14 cellular contexts compared by ENCODE assay signal in genomic region chr5:136656811-136657210, GRCh38.
DNase-seq lines count a peak whose midpoint lies in the region; ATAC-seq and TF ChIP-seq lines count a peak whose summit lies in the region.
"Had no signal": no experiment of that assay in that cellular context is flagged by ENCODE, and none has a peak within 500 bp of the region (broad histone marks: within the 10 kb centered on the region; RNA-seq: fewer than 3 reads in every experiment).

No MANE protein-coding gene starts in this region.

- no peaks in the 10 kb centered on the region for H4K20me1 ChIP-seq in PC-9 (ENCODE audit: insufficient read depth)

- peak; percentile 2 for DNase-seq in ELR (ENCODE audit: low read depth)
- peak; percentile 3 to 80 for DNase-seq in PC-9
- peak; percentile 13 for DNase-seq in epithelial cell of esophagus (ENCODE audit: low read depth)
- peak; percentile 5 for DNase-seq in non-pigmented ciliary epithelial cell (ENCODE audit: low read depth)
- DNase-seq in SJCRH30, result no peak
- DNase-seq in stimulated activated CD4-positive, alpha-beta T cell treated with anti-CD3 and anti-CD28 coated beads, Interleukin-1b, Interleukin-23, amount 100 ng/mL, for 48 hours, result no peak
- DNase-seq in NCI-H2081 treated with DMSO at 0.1 percent for 48 hours (lab: John Stamatoyannopoulos, UW), result no peak
- DNase-seq: BE2C; CD4-positive, alpha-beta memory T cell; NCI-H146; NCI-H2107 had no signal

- peaks cover 32% of the 10 kb centered on the region for H3K4me1 ChIP-seq in PC-9 (replicated peaks; ENCODE audit: insufficient read depth)
- H3K4me1 ChIP-seq in SJCRH30, result no peaks in the 10 kb centered on the region
- H3K4me1 ChIP-seq: BE2C, HAP-1 had no signal

- no TSS peak for BruUV-seq in PC-9 (replicated peaks; lab: Mats Ljungman, UMichigan)

- TF ChIP-seq CTCF in PC-9 (conservative IDR thresholded peaks at IDR 0.05), result no peak
- TF ChIP-seq CTCF in epithelial cell of esophagus (IDR thresholded peaks at IDR 0.05; ENCODE audit: insufficient read depth, low read depth, low read length, missing control alignments), result no peak

- H3K79me2 ChIP-seq in PC-9 (ENCODE audit: low read depth), result no peaks in the 10 kb centered on the region

- H3K9me3 ChIP-seq in PC-9 (ENCODE audit: insufficient read depth, low read depth) (no peaks in the 10 kb centered on the region; the same call in 1 of the 2 replicates), SJCRH30 (replicated peaks) (no peaks in the 10 kb centered on the region)
- H3K9me3 ChIP-seq: BE2C, HAP-1 had no signal

- H3F3A ChIP-seq in PC-9 (ENCODE audit: insufficient read depth, low read depth), result peaks cover 17% of the 10 kb centered on the region; the same call in 1 of the 2 replicates

- intact Hi-C loops in PC-9 (cut with micrococcal nuclease; ENCODE audit: unreplicated experiment), result loop anchor here (5.0 kb wide), 1 partner anchor 40 kb away; no protein-coding TSS in a partner anchor

- no peaks in the 10 kb centered on the region for H3K9me2 ChIP-seq in PC-9 (ENCODE audit: insufficient read depth)

- H3K27me3 ChIP-seq in PC-9 (ENCODE audit: insufficient read depth, low read depth), result no peaks in the 10 kb centered on the region
- no peaks in the 10 kb centered on the region; the same call in 1 of the 2 replicates for H3K27me3 ChIP-seq in SJCRH30
- H3K27me3 ChIP-seq: BE2C had no signal

- POLR2A ChIA-PET in PC-9 (lab: Charles Lee; ENCODE audit: unreplicated experiment), result no interaction called here

- no peaks in the 10 kb centered on the region for H3K36me3 ChIP-seq in PC-9 (ENCODE audit: low read depth)
- no peaks in the 10 kb centered on the region for H3K36me3 ChIP-seq in SJCRH30
- H3K36me3 ChIP-seq: BE2C, HAP-1 had no signal

- no peak overlapping the region for H2AFZ ChIP-seq in PC-9

- no peak overlapping the region for H3K27ac ChIP-seq in PC-9
- no peak overlapping the region for H3K27ac ChIP-seq in SJCRH30

- no peak overlapping the region for H3K4me2 ChIP-seq in PC-9

- CTCF ChIA-PET in PC-9 (lab: Charles Lee), result interaction anchor here (0.6 kb wide), 1 partner anchor 23 kb away, joined by 3 read pairs; no protein-coding TSS in a partner anchor

- no peak overlapping the region for H3K4me3 ChIP-seq in PC-9
- no peak overlapping the region for H3K4me3 ChIP-seq in epithelial cell of esophagus (ENCODE audit: low read length)
- no peak overlapping the region for H3K4me3 ChIP-seq in SJCRH30
- H3K4me3 ChIP-seq: HAP-1 had no signal

- ATAC-seq in GM18861 (IDR thresholded peaks at IDR 0.05; ENCODE audit: unreplicated experiment), result no peak
- ATAC-seq: Right ventricle myocardium inferior had no signal

Comparison
In these comparisons a context has a peak if more than half of its experiments do, and no peak if none do; other contexts are left out.
1. DNase-seq: peak in ELR (single experiment), PC-9 (2 of 2), epithelial cell of esophagus (single experiment) and non-pigmented ciliary epithelial cell (single experiment); none in SJCRH30 (0 of 2), stimulated activated CD4-positive, alpha-beta T cell treated with anti-CD3 and anti-CD28 coated beads, Interleukin-1b, Interleukin-23, amount 100 ng/mL, for 48 hours (single experiment) and NCI-H2081 treated with DMSO at 0.1 percent for 48 hours (single experiment).